Comparison of ENCODE assay signal across 8 cellular contexts in the genomic region with DNA sequence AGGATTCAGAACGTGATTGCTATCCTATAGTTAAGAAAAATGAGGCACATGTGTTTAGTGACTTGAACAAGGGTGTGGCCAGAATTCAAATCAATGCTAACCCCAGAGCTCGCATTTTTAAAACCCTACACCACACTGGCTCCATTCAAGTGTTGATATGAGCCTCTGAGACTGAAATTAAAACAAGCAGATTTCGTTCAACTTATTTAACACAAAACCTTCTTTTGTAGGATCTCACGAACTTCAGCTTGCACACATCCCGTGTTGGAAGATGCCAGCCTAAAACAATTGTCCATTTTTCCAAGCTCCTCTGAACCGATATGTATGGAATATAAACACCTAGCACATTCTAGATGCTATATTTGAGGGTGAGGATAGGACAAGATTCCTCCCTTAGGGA.
"Had no signal": no experiment of that assay in that cellular context is flagged by ENCODE, and none has a peak within 500 bp of the region (broad histone marks: within the 10 kb centered on the region; RNA-seq: fewer than 3 reads in every experiment).

No MANE protein-coding gene starts in this region.

- DNase-seq: IMR-90, KBM-7, KG1 had no signal

- H3K27ac Mint-ChIP-seq: IgD-negative memory B cell had no signal

- H3K36me3 Mint-ChIP-seq: IgD-negative memory B cell had no signal

- H3K27ac ChIP-seq: HL-60, KMS-11 had no signal

- H3K27me3 Mint-ChIP-seq: IgD-negative memory B cell had no signal

- ATAC-seq: HepG2, K562 had no signal

- H3K4me3 ChIP-seq: K562 had no signal

- H3K4me1 Mint-ChIP-seq: IgD-negative memory B cell had no signal
